In the genomic region with DNA sequence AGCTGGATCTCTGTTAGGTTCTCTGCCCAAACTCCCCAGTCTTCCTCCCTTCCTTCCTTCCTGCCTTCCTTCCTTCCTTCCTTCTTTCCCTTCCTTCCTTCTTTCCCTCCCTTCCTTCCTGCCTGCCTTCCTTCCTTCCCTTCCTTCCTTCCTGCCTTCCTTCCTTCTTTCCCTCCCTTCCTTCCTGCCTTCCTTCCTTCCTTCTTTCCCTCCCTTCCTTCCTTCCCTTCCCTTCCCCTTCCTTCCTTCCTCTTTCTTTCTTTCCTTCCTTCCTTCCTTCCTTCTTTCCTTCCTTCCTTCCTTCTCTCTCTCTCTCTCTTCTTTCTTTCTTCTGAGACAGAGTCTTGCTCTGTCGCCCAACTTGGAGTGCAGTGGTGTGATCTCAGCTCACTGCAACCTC, we compare ENCODE assay signal across 23 cellular contexts.
"Had no signal": no experiment of that assay in that cellular context is flagged by ENCODE, and none has a peak within 500 bp of the region (broad histone marks: within the 10 kb centered on the region; RNA-seq: fewer than 3 reads in every experiment).

No MANE protein-coding gene starts in this region.

- H3K27me3 Mint-ChIP-seq: activated naive CD8-positive, alpha-beta T cell had no signal

- H3K4me3 Mint-ChIP-seq: activated naive CD8-positive, alpha-beta T cell; T-helper 1 cell treated with Interleukin-12 subunit alpha and Interleukin-12 subunit beta and Interleukin-4 antibody, amounts not matched to agents 30 μg/mL and 1 μg/mL, for 36 hours had no signal

- H3K4me1 ChIP-seq: Peyer's patch had no signal

- H3K27ac Mint-ChIP-seq: activated naive CD8-positive, alpha-beta T cell; T-helper 1 cell treated with Interleukin-12 subunit alpha and Interleukin-12 subunit beta and Interleukin-4 antibody, amounts not matched to agents 30 μg/mL and 1 μg/mL, for 36 hours had no signal

- H3K36me3 Mint-ChIP-seq: activated naive CD8-positive, alpha-beta T cell had no signal

- DNase-seq: activated CD4-positive, alpha-beta T cell treated with anti-CD3 and anti-CD28 coated beads for 48 hours; activated CD4-positive, alpha-beta T cell treated with anti-CD3 and anti-CD28 coated beads, Interleukin-2, amount 50 U/mL, for 4 hours; activated CD8-positive, alpha-beta memory T cell treated with anti-CD3 and anti-CD28 coated beads for 24 hours; activated effector memory CD4-positive, alpha-beta T cell treated with Interleukin-2 at 50 U/mL for 16 hours; activated naive CD4-positive, alpha-beta T cell; activated T-cell treated with anti-CD3 and anti-CD28 coated beads for 4 hours; brain microvascular endothelial cell; Kasumi-1; KBM-7; NCI-H1105 treated with DMSO at 0.1 percent for 48 hours; NCI-H1436 treated with DMSO at 0.1 percent for 48 hours; NCI-H187; NCI-H2081; NCI-H446; NCI-H524; Peyer's patch; SHP77 had no signal

- H3K36me3 ChIP-seq: brain microvascular endothelial cell, cardiac muscle cell, Peyer's patch had no signal

- H3K4me3 ChIP-seq: cardiac muscle cell, Peyer's patch, SJSA1 had no signal

- H3K27me3 ChIP-seq: brain microvascular endothelial cell, cardiac muscle cell, Peyer's patch, SJSA1 had no signal

- H3K9me3 ChIP-seq: Peyer's patch, SJSA1 had no signal

- ATAC-seq: activated CD4-positive, CD25-positive, alpha-beta regulatory T cell treated with anti-CD3 and anti-CD28 coated beads, Interleukin-2, amount 50 U/mL, for 24 hours had no signal

- H3K27ac ChIP-seq: brain microvascular endothelial cell, cardiac muscle cell, Peyer's patch, SJSA1, VCaP had no signal
